ENCODE assay signal across 1 cellular context in genomic region chr21:35063428-35064172, GRCh38.
TF ChIP-seq lines count a peak whose summit lies in the region.

No MANE protein-coding gene starts in this region.

TF ChIP-seq in IMR-90, 13 proteins besides CTCF, POLR2A, EP300 and RAD21 (continued from another document):
- TF ChIP-seq CHD1 (IDR thresholded peaks at IDR 0.05; ENCODE audit: low read depth, low read length) (no peak), ELK1 (IDR thresholded peaks at IDR 0.05; ENCODE audit: borderline replicate concordance, low read depth, low read length) (no peak), RCOR1 (IDR thresholded peaks at IDR 0.05; ENCODE audit: insufficient replicate concordance, low read length) (no peak), CEBPB (IDR thresholded peaks at IDR 0.05; ENCODE audit: low read depth, low read length) (no peak), USF2 (IDR thresholded peaks at IDR 0.05; ENCODE audit: low read depth, low read length) (no peak), SMC3 (IDR thresholded peaks at IDR 0.05; ENCODE audit: low read depth, low read length) (no peak), MAZ (IDR thresholded peaks at IDR 0.05; ENCODE audit: borderline replicate concordance, low read depth, low read length) (no peak)
